ENCODE assay signal across 18 cellular contexts in the genomic region with DNA sequence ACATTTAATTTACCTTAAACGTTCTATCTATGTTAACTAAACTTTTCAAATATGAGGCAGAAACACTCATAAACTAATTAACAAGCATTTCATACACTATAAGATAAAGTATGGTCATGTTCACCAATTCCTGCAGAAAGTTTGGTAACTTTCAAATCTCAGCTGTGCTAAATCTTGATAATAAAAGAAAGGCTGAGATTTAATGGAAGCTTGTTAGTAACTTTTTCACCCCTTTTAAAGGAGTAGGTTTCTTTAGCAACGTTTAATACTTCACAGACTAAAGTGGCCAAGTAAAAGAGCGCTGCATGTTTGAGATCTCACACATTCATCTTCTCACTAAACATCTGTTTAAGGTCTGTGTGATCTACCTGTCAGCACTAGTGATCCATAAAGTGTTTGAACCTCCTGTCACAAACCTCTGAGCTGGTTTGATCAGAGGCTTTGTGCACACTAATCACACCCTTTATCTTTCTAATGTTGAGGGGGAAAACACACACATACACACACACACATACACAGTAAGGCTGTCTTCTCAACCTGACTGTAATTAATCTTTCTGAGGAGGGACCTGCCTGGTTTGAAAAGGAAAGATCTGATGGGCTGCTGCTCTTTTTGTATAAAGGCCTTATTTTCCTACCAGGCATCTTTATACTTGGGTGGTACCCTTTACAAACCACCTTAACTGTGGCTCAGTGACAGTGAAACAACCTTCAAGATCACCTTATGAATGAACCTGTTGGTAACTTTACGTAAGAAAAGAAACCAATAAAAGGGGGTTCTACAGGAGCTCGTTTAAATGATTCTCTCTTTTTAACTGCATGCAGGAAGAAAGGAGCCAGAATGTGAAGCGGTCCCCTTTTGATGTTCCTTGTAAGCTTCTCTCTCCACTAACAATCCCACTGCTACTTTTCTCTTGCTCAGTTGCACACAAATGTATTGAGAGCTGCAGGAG.
"Had no signal": no experiment of that assay in that cellular context is flagged by ENCODE, and none has a peak within 500 bp of the region (broad histone marks: within the 10 kb centered on the region; RNA-seq: fewer than 3 reads in every experiment).

No MANE protein-coding gene starts in this region.

- H3K9me3 Mint-ChIP-seq: activated CD4-positive, alpha-beta T cell treated with anti-CD3 and anti-CD28 coated beads, Interleukin-2, amount 10 ng/mL, durations not matched to agents 24 days and 14 days; activated naive CD4-positive, alpha-beta T cell treated with anti-CD3 and anti-CD28 coated beads, Interleukin-2, amount 10 ng/mL, durations not matched to agents 7 days and 5 days; activated T-helper 17 cell treated with anti-CD3 and anti-CD28 coated beads, Interleukin-2, amount 50 U/mL, for 72 hours had no signal

- H3K9me3 ChIP-seq: gastroesophageal sphincter, mucosa of descending colon, psoas muscle, upper lobe of left lung had no signal

- H3K4me1 ChIP-seq: gastroesophageal sphincter, psoas muscle, upper lobe of left lung had no signal

- H3K27ac Mint-ChIP-seq: activated CD4-positive, alpha-beta T cell treated with anti-CD3 and anti-CD28 coated beads, Interleukin-2, amount 10 ng/mL, durations not matched to agents 24 days and 14 days; activated naive CD4-positive, alpha-beta T cell treated with anti-CD3 and anti-CD28 coated beads, Interleukin-2, amount 10 ng/mL, durations not matched to agents 7 days and 5 days; activated T-helper 17 cell treated with anti-CD3 and anti-CD28 coated beads, Interleukin-2, amount 50 U/mL, for 72 hours; naive thymus-derived CD8-positive, alpha-beta T cell had no signal

- H3K27ac ChIP-seq: coronary artery, gastroesophageal sphincter, psoas muscle, upper lobe of left lung, WERI-Rb-1 had no signal

- H3K27me3 Mint-ChIP-seq: activated CD4-positive, alpha-beta T cell treated with anti-CD3 and anti-CD28 coated beads, Interleukin-2, amount 10 ng/mL, durations not matched to agents 24 days and 14 days; activated naive CD4-positive, alpha-beta T cell treated with anti-CD3 and anti-CD28 coated beads, Interleukin-2, amount 10 ng/mL, durations not matched to agents 7 days and 5 days; activated T-helper 17 cell treated with anti-CD3 and anti-CD28 coated beads, Interleukin-2, amount 50 U/mL, for 72 hours; naive thymus-derived CD8-positive, alpha-beta T cell had no signal

- H3K36me3 Mint-ChIP-seq: activated naive CD4-positive, alpha-beta T cell treated with anti-CD3 and anti-CD28 coated beads, Interleukin-2, amount 10 ng/mL, durations not matched to agents 7 days and 5 days; naive thymus-derived CD8-positive, alpha-beta T cell had no signal

- DNase-seq: activated CD4-positive, alpha-beta T cell treated with anti-CD3 and anti-CD28 coated beads, Interleukin-2, amount 10 ng/mL, durations not matched to agents 24 days and 14 days; activated CD8-positive, alpha-beta memory T cell treated with anti-CD3 and anti-CD28 coated beads for 24 hours; activated naive CD4-positive, alpha-beta T cell treated with anti-CD3 and anti-CD28 coated beads, Interleukin-2, amount 10 ng/mL, durations not matched to agents 7 days and 5 days; activated T-cell treated with anti-CD3 and anti-CD28 coated beads for 4 hours; central memory CD4-positive, alpha-beta T cell; effector CD8-positive, alpha-beta T cell; left colon; mucosa of descending colon; naive thymus-derived CD8-positive, alpha-beta T cell; psoas muscle; stimulated activated CD4-positive, alpha-beta T cell treated with anti-CD3 and anti-CD28 coated beads, Interleukin-2, amount 100 ng/mL, for 24 hours; stimulated activated naive CD4-positive, alpha-beta T cell; T-helper 1 cell; upper lobe of left lung; WERI-Rb-1 had no signal

- H3K4me1 Mint-ChIP-seq: activated CD4-positive, alpha-beta T cell treated with anti-CD3 and anti-CD28 coated beads, Interleukin-2, amount 10 ng/mL, durations not matched to agents 24 days and 14 days; activated naive CD4-positive, alpha-beta T cell treated with anti-CD3 and anti-CD28 coated beads, Interleukin-2, amount 10 ng/mL, durations not matched to agents 7 days and 5 days; activated T-helper 17 cell treated with anti-CD3 and anti-CD28 coated beads, Interleukin-2, amount 50 U/mL, for 72 hours; naive thymus-derived CD8-positive, alpha-beta T cell had no signal

- H3K36me3 ChIP-seq: gastroesophageal sphincter, upper lobe of left lung, WERI-Rb-1 had no signal

- H3K27me3 ChIP-seq: gastroesophageal sphincter, upper lobe of left lung had no signal

- H3K4me3 Mint-ChIP-seq: activated CD4-positive, alpha-beta T cell treated with anti-CD3 and anti-CD28 coated beads, Interleukin-2, amount 10 ng/mL, durations not matched to agents 24 days and 14 days; activated naive CD4-positive, alpha-beta T cell treated with anti-CD3 and anti-CD28 coated beads, Interleukin-2, amount 10 ng/mL, durations not matched to agents 7 days and 5 days; activated T-helper 17 cell treated with anti-CD3 and anti-CD28 coated beads, Interleukin-2, amount 50 U/mL, for 72 hours; naive thymus-derived CD8-positive, alpha-beta T cell had no signal

- H3K4me3 ChIP-seq: coronary artery, gastroesophageal sphincter, mucosa of descending colon, psoas muscle, upper lobe of left lung had no signal
